ENCODE assay signal across 12 cellular contexts in the genomic region with DNA sequence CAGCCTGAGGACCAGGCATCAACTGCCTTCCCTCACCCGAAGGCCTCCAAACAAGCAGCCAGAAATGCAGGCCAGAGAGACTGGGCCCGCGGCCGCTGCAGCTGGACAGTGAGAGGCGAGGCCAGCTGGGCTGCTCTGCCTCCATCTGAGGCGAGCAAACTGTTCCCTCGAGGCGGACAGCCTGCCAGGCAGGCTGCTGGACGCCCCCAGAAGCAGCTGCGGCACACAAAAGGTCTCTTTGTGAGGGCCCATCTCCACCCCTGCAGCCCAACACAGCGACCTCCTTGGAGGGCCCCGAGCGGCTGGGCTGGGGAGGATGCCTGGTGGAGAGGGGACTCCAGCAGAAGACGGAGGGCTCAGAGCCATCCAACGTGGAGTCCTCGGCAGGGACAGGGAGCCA. TPM values are rescaled to one million over a fixed set of nuclear protein-coding genes. Genes with fewer than 3 reads are reported as not detected.
DNase-seq lines count a peak whose midpoint lies in the region; ATAC-seq and TF ChIP-seq lines count a peak whose summit lies in the region.
"Had no signal": no experiment of that assay in that cellular context is flagged by ENCODE, and none has a peak within 500 bp of the region (broad histone marks: within the 10 kb centered on the region; RNA-seq: fewer than 3 reads in every experiment).

No MANE protein-coding gene starts in this region.

- peak; percentile 25 to 59 (median 46) for ATAC-seq in heart left ventricle

- in situ Hi-C loops in transverse colon (cut with MboI; ENCODE audit: low pct_ligation_motif_present in 1 of 4, low pct_unique_long_range_greater_than_20kb in 1 of 4, low sequenced_read_pairs in 3 of 4), result loop anchor here in 1 of 4 donors (10.0 kb wide), 1 partner anchor 57 kb away; a partner anchor contains a TSS

- DNase-seq in DMS 273 (lab: John Stamatoyannopoulos, UW; ENCODE audit: unreplicated experiment), result peak; percentile 32
- DNase-seq in DMS 273 treated with DMSO at 0.1 percent for 48 hours (lab: John Stamatoyannopoulos, UW), result no peak
- peak; percentile 73 to 88 (median 81) for DNase-seq in heart left ventricle
- DNase-seq in nucleus accumbens (lab: John Stamatoyannopoulos, UW), result peak in 55 of 56 donors; percentile 25 to 97 (median 90)
- DNase-seq in transverse colon, result no peak
- DNase-seq in HT-29 (ENCODE audit: low spot score), result no peak
- no peak for DNase-seq in HPDE6-E6E7 (ENCODE audit: extremely low spot score)
- no peak for DNase-seq in WERI-Rb-1
- DNase-seq: NCI-H2029 treated with DMSO at 0.1 percent for 48 hours, NCI-H748 treated with DMSO at 0.1 percent for 48 hours had no signal

- TF ChIP-seq CTCF in heart left ventricle (IDR thresholded peaks at IDR 0.05) (no peak), transverse colon (IDR thresholded peaks at IDR 0.05) (no peak), WERI-Rb-1 (IDR thresholded peaks at IDR 0.05; ENCODE audit: low read depth, low read length) (no peak)

- 63 to 83% (median 72%) methylated on average over 9 to 16 of the region's 16 CpGs for WGBS in heart left ventricle, 4 donors
- 87% methylated on average over 12 of the region's 16 CpGs; no CpG with 5 or more reads in 1 of the 2 donors for WGBS in transverse colon (ENCODE audit: low coverage in 1 of 2), 2 donors

- TF ChIP-seq EP300 in transverse colon (IDR thresholded peaks at IDR 0.05; ENCODE audit: low read depth), result no peak

- H3K27me3 ChIP-seq in heart left ventricle (no peaks in the 10 kb centered on the region), transverse colon (no peaks in the 10 kb centered on the region), WERI-Rb-1 (ENCODE audit: insufficient read depth, low read depth, severe bottlenecking) (no peaks in the 10 kb centered on the region)

- H3K4me1 ChIP-seq in heart left ventricle, result peaks cover 0 to 62% (median 33%) of the 10 kb centered on the region in 12 donors
- H3K4me1 ChIP-seq in transverse colon, result peaks cover 13 to 38% (median 21%) of the 10 kb centered on the region in 4 donors

- H3K4me3 ChIP-seq in heart left ventricle, result no peak overlapping the region
- H3K4me3 ChIP-seq in transverse colon, result no peak overlapping the region
- no peak overlapping the region for H3K4me3 ChIP-seq in WERI-Rb-1 (ENCODE audit: low read depth, low read length)

- H3K9me3 ChIP-seq in heart left ventricle (no peaks in the 10 kb centered on the region), transverse colon (no peaks in the 10 kb centered on the region), WERI-Rb-1 (ENCODE audit: severe bottlenecking) (no peaks in the 10 kb centered on the region)

- TF ChIP-seq POLR2A in heart left ventricle (IDR thresholded peaks at IDR 0.05), result no peak
- TF ChIP-seq POLR2A in transverse colon (IDR thresholded peaks at IDR 0.05), result no peak

- intact Hi-C loops in heart left ventricle (cut with DNase I) (no loop called here), transverse colon (cut with DNase I; ENCODE audit: low total_unique reads) (no loop called here)

- H3K27ac ChIP-seq in heart left ventricle, result peak overlapping the region in 8 of 12 donors; percentile 2 to 62 (median 39)
- peak overlapping the region; percentile 50 to 66 (median 60) for H3K27ac ChIP-seq in transverse colon
- no peak overlapping the region for H3K27ac ChIP-seq in WERI-Rb-1
- H3K27ac ChIP-seq: 22Rv1, HL-60 had no signal

- peaks cover 0 to 65% (median 23%) of the 10 kb centered on the region in 9 donors for H3K36me3 ChIP-seq in heart left ventricle
- H3K36me3 ChIP-seq in transverse colon, result peaks cover 0 to 6% (median 0%) of the 10 kb centered on the region in 4 donors
- H3K36me3 ChIP-seq in WERI-Rb-1, result peaks cover 2% of the 10 kb centered on the region

RNA-seq across cellular contexts. Expression of a gene that starts 4.7 kb away (rescaled TPM):
- total RNA-seq in heart left ventricle (10 to 100 TPM in 5 of 9 donors, 1 to 10 TPM in 4; 7.2 to 39.7 (median 10.1) TPM), transverse colon (100 to 1,000 TPM in 1 of 4 donors, 10 to 100 TPM in 3; 46.8 to 330 (median 58.1) TPM)
- 10 to 100 TPM in 1 of 2 donors, 1 to 10 TPM in 1; 9.7 to 12.8 TPM for polyA plus RNA-seq in heart left ventricle
- total RNA-seq in HT-29 (2014; rRNA removed; shearing (Covaris generic)), result 36.8 and 48.6 TPM in 2 replicates

RNA-seq across cellular contexts. Expression of a gene that starts 14.0 kb away (rescaled TPM):
- total RNA-seq in heart left ventricle (10 to 100 TPM; 47.5 to 88.4 (median 59.7) TPM), transverse colon (100 to 1,000 TPM in 1 of 4 donors, 10 to 100 TPM in 3; 49.0 to 126 (median 75.5) TPM)
- polyA plus RNA-seq in heart left ventricle, result 10 to 100 TPM; 47.4 to 81.8 TPM
- total RNA-seq in HT-29 (2014; rRNA removed; shearing (Covaris generic)), result 82.4 and 86.9 TPM in 2 replicates

RNA-seq across cellular contexts. Expression of a gene that starts 40.0 kb away (rescaled TPM):
- total RNA-seq in heart left ventricle, result 10 to 100 TPM in 3 of 9 donors, 1 to 10 TPM in 6; 3.8 to 20.0 (median 6.2) TPM
- polyA plus RNA-seq in heart left ventricle, result 10 to 100 TPM in 1 of 2 donors, 1 to 10 TPM in 1; 6.1 to 14.9 TPM
- 10 to 100 TPM in 2 of 4 donors, 1 to 10 TPM in 2; 3.4 to 18.7 (median 9.0) TPM for total RNA-seq in transverse colon
- 1.8 and 2.2 TPM in 2 replicates for total RNA-seq in HT-29 (2014; rRNA removed; shearing (Covaris generic))

Comparison
In these comparisons a context has a peak if more than half of its experiments do, and no peak if none do; other contexts are left out.
1. DNase-seq: peak in DMS 273 (single experiment), heart left ventricle (5 of 5) and nucleus accumbens (55 of 56); none in DMS 273 treated with DMSO at 0.1 percent for 48 hours (single experiment), transverse colon (single experiment), HT-29 (single experiment), HPDE6-E6E7 (single experiment) and WERI-Rb-1 (single experiment).